1 cellular context compared by ENCODE assay signal in the genomic region with DNA sequence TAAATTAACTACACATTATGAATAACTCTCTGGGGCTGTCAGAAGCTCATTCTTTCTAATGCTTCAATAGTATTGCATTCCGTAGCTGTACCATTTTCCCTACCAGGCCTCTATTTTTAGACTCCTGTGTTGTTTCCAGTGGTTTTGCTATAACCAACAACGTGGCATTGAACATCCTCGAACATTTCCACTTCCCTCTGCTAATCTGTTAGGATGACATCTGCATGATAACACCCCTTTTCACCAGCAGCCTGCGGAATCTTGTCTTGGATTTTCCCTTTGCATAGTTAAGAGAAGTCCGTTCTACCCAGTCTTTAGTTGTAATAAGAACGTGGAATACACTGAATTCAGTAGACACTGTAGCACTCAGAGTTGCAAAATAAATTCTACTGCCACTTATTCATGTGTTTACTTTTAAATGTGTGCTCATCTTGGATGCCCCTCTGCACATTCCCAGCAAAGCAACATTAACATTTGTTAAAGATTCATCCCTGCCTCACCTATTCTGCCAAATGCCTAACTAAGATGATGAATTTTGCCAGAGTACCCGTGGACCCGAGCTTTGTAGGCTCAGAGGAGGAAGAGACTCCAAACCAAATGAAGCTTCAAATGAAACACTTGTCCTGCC.
TF ChIP-seq lines count a peak whose summit lies in the region.

No MANE protein-coding gene starts in this region.

TF ChIP-seq in A549, 52 proteins besides CTCF, POLR2A, EP300 and RAD21 (continued from another document):
- TF ChIP-seq USF2 (IDR thresholded peaks at IDR 0.05) = no peak
- TF ChIP-seq HDAC2 (IDR thresholded peaks at IDR 0.05) = no peak
- no peak for TF ChIP-seq FOSB (CRISPR knock-in tag; IDR thresholded peaks at IDR 0.05)
- no peak for TF ChIP-seq NR3C1 (IDR thresholded peaks at IDR 0.05)
- no peak for TF ChIP-seq HOXA7 (CRISPR knock-in tag; IDR thresholded peaks at IDR 0.05)
- no peak for TF ChIP-seq HOXB13 (CRISPR knock-in tag; IDR thresholded peaks at IDR 0.05; ENCODE audit: low read depth)
- TF ChIP-seq RCOR1 (IDR thresholded peaks at IDR 0.05; ENCODE audit: low read depth, low read length) = no peak
TF ChIP-seq in A549: peak in this region for 0.
